Comparison of ENCODE assay signal across 1 cellular context in the genomic region with DNA sequence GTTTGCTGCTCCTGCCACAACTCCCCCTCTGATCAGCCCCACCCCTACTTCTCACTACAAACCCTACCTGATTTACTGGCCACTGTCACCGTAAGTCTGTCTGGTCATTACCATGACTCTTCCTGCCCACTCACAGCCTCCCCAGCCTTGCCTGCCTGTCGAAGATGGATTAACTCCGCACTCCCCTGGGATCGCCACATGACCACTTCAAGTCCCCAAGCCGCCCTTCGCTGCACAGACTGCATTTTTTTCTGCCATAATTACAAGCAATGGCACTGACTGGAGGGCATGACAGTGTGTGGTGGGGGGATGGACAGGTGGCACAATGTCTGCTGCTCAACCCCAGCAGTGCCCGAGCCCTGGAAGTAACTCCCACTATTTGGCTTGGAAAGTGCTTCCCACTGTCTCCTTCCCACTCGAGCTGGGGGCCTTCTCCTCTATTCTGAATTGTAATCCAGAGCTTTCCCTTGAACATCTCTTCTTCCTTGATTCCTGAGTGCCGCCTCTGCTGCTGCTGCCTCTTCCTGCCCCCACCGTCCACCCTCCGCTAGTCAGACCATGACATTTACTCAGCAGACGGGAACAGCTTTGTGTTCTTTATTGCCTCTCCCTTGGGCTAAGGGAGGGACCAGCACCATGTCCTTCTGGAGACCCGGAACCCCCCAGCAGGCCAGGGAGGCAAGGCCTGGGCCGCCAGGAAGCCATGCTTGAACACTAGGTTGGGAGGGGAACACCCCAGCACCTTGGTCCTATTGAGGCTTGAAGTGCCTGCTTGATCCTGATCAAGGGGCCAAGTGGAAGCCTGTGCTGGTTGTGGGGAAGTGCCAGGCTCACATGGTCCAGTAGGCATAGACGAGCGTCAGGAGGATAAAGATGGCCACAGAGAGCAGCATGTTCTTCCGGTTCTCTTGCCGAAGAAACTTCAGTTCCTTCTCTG.
TF ChIP-seq lines count a peak whose summit lies in the region.

No MANE protein-coding gene starts in this region.

TF ChIP-seq in HepG2, 621 proteins besides CTCF, POLR2A, EP300 and RAD21:
- no peak for TF ChIP-seq NR2F1 (CRISPR knock-in tag; IDR thresholded peaks at IDR 0.05)
- TF ChIP-seq ZNF572 (CRISPR knock-in tag; IDR thresholded peaks at IDR 0.05) = 0 out of 2 replicates have a peak, but pooled peaks have one; percentile 14
- TF ChIP-seq NFRKB (IDR thresholded peaks at IDR 0.05) = no peak
